1 cellular context compared by ENCODE assay signal in genomic region chr6:53458097-53458866, GRCh38.
TF ChIP-seq lines count a peak whose summit lies in the region.

No MANE protein-coding gene starts in this region.

TF ChIP-seq in GM12878, 131 proteins besides CTCF, POLR2A, EP300 and RAD21 (continued from another document):
- TF ChIP-seq CEBPZ (IDR thresholded peaks at IDR 0.05; ENCODE audit: low read depth, low read length) (no peak), HDAC6 (IDR thresholded peaks at IDR 0.05; ENCODE audit: unreplicated experiment) (no peak), MEF2A (IDR thresholded peaks at IDR 0.05; ENCODE audit: insufficient read depth, low read depth, low read length) (no peak), HDGF (IDR thresholded peaks at IDR 0.05) (peak; percentile 14; the same call in 1 of the 2 replicates), ZNF207 (IDR thresholded peaks at IDR 0.05; ENCODE audit: borderline replicate concordance) (no peak), MLLT1 (IDR thresholded peaks at IDR 0.05) (no peak), SREBF1 (IDR thresholded peaks at IDR 0.05; ENCODE audit: low read length) (no peak), RELB (IDR thresholded peaks at IDR 0.05; ENCODE audit: low read depth) (no peak), ZNF217 (IDR thresholded peaks at IDR 0.05) (no peak), CBX3 (IDR thresholded peaks at IDR 0.05; ENCODE audit: borderline replicate concordance, low read depth) (no peak), KAT2A (conservative IDR thresholded peaks at IDR 0.05; ENCODE audit: control insufficient read depth, low read depth, low read length) (no peak), KLF5 (IDR thresholded peaks at IDR 0.05; ENCODE audit: partially characterized antibody) (no peak), DPF2 (IDR thresholded peaks at IDR 0.05) (0 out of 2 replicates have a peak, but pooled peaks have one; percentile 23), TCF7 (IDR thresholded peaks at IDR 0.05; ENCODE audit: borderline replicate concordance) (no peak), WRNIP1 (IDR thresholded peaks at IDR 0.05; ENCODE audit: borderline replicate concordance, low read depth, low read length) (no peak), CREM (IDR thresholded peaks at IDR 0.05; ENCODE audit: low read depth) (0 out of 2 replicates have a peak, but pooled peaks have one; percentile 15), BCL3 (IDR thresholded peaks at IDR 0.05; ENCODE audit: borderline replicate concordance, insufficient read depth, low read depth, low read length, poor library complexity, severe bottlenecking) (no peak), YBX1 (IDR thresholded peaks at IDR 0.05) (no peak), SRF (IDR thresholded peaks at IDR 0.05; ENCODE audit: low read depth in 2 of 2, low read length in 2 of 2) (peak in 1 of 2 experiments; percentile 53; a peak in 1 of 4 replicates), IKZF1 (conservative IDR thresholded peaks at IDR 0.05) (no peak; the same call in 1 of the 2 replicates), MXI1 (IDR thresholded peaks at IDR 0.05; ENCODE audit: low read depth, low read length) (no peak), NKRF (conservative IDR thresholded peaks at IDR 0.05) (no peak), IRF4 (IDR thresholded peaks at IDR 0.05; ENCODE audit: low read depth, low read length) (no peak), HDAC2 (IDR thresholded peaks at IDR 0.05) (no peak), ZBTB40 (IDR thresholded peaks at IDR 0.05; ENCODE audit: borderline replicate concordance) (no peak), FOXK2 (IDR thresholded peaks at IDR 0.05) (no peak), RELA (IDR thresholded peaks at IDR 0.05; ENCODE audit: borderline replicate concordance, partially characterized antibody) (no peak), CBFB (IDR thresholded peaks at IDR 0.05; ENCODE audit: low read depth) (no peak), GATAD2B (conservative IDR thresholded peaks at IDR 0.05; ENCODE audit: low read depth) (no peak), ATF7 (IDR thresholded peaks at IDR 0.05; ENCODE audit: low read depth) (peak; percentile 61), POLR2AphosphoS5 (IDR thresholded peaks at IDR 0.05; ENCODE audit: low read length) (no peak), NFYA (IDR thresholded peaks at IDR 0.05; ENCODE audit: borderline replicate concordance, low read depth, low read length) (no peak)
